In genomic region chr2:8481463-8482009, GRCh38 we compare ENCODE assay signal across 8 cellular contexts.
A peak's percentile ranks its signal among the peaks of the same experiment; 100 is the strongest.
DNase-seq lines count a peak whose midpoint lies in the region; ATAC-seq and TF ChIP-seq lines count a peak whose summit lies in the region.

No MANE protein-coding gene starts in this region.

- no peaks in the 10 kb centered on the region for H3K27me3 ChIP-seq in brain microvascular endothelial cell (replicated peaks)
- no peaks in the 10 kb centered on the region for H3K27me3 ChIP-seq in right cardiac atrium (ENCODE audit: control insufficient read depth, insufficient read depth)

- TF ChIP-seq CTCF in brain microvascular endothelial cell (IDR thresholded peaks at IDR 0.05; ENCODE audit: low read depth, low read length, missing control alignments) = no peak

- ATAC-seq in GM18870 (IDR thresholded peaks at IDR 0.05; ENCODE audit: unreplicated experiment) = peak; percentile 35
- peak; percentile 60 for ATAC-seq in HG02610 (IDR thresholded peaks at IDR 0.05; ENCODE audit: unreplicated experiment)
- no peak for ATAC-seq in left lobe of liver
- ATAC-seq in right cardiac atrium = no peak

- no peak overlapping the region for H3K27ac ChIP-seq in brain microvascular endothelial cell
- no peak overlapping the region for H3K27ac ChIP-seq in right cardiac atrium (ENCODE audit: low read length)

- H3K4me1 ChIP-seq in right cardiac atrium (ENCODE audit: control insufficient read depth, insufficient read depth, low read length) = peaks cover 11% of the 10 kb centered on the region

- intact Hi-C loops in right cardiac atrium (cut with DNase I) = no loop called here

- WGBS in right cardiac atrium = 80% methylated on average over 6 of the region's 6 CpGs

- DNase-seq in OCI-M1 (lab: John Stamatoyannopoulos, UW) = peak; percentile 61
- peak; percentile 24 for DNase-seq in left lobe of liver (ENCODE audit: low spot score)
- no peak for DNase-seq in SW 1271 (lab: John Stamatoyannopoulos, UW)
- no peak for DNase-seq in brain microvascular endothelial cell
- no peak for DNase-seq in right cardiac atrium
- no peak for DNase-seq in SIG-M5 (lab: John Stamatoyannopoulos, UW)

- H3K4me3 ChIP-seq in brain microvascular endothelial cell (ENCODE audit: low read depth, low read length) (no peak overlapping the region), right cardiac atrium (ENCODE audit: low read length) (no peak overlapping the region)

- no peaks in the 10 kb centered on the region for H3K9me3 ChIP-seq in right cardiac atrium (ENCODE audit: control insufficient read depth, low read length)

- H3K36me3 ChIP-seq in brain microvascular endothelial cell (replicated peaks) = no peaks in the 10 kb centered on the region

- in situ Hi-C loops in brain microvascular endothelial cell (cut with HindIII; ENCODE audit: low pct_ligation_motif_present, low sequenced_read_pairs) = no loop called here

Comparison
In these comparisons a context has a peak if more than half of its experiments do, and no peak if none do; other contexts are left out.
1. ATAC-seq: peak in GM18870 (single experiment) and HG02610 (single experiment); none in left lobe of liver (single experiment) and right cardiac atrium (0 of 2).
2. DNase-seq: peak in OCI-M1 (single experiment) and left lobe of liver (single experiment); none in SW 1271 (0 of 2), brain microvascular endothelial cell (single experiment), right cardiac atrium (0 of 3) and SIG-M5 (single experiment).